ENCODE assay signal across 13 cellular contexts in genomic region chr3:129087138-129087702, GRCh38. TPM values are rescaled to one million over a fixed set of nuclear protein-coding genes. Genes with fewer than 3 reads are reported as not detected.
DNase-seq lines count a peak whose midpoint lies in the region; ATAC-seq and TF ChIP-seq lines count a peak whose summit lies in the region.
"Had no signal": no experiment of that assay in that cellular context is flagged by ENCODE, and none has a peak within 500 bp of the region (broad histone marks: within the 10 kb centered on the region; RNA-seq: fewer than 3 reads in every experiment).

No MANE protein-coding gene starts in this region.

- DNase-seq in SK-N-SH (no peak), fibroblast of peridontal ligament (ENCODE audit: extremely low read depth) (peak; percentile 32), mucosa of descending colon (peak in 2 of 3 donors; percentile 24 to 42), DMS53 treated with DMSO at 0.1 percent for 48 hours (lab: John Stamatoyannopoulos, UW; ENCODE audit: unreplicated experiment) (no peak)
- no peak for DNase-seq in stimulated activated naive CD4-positive, alpha-beta T cell (lab: John Stamatoyannopoulos, UW)
- DNase-seq: amniotic stem cell, DND-41, NCI-H524 treated with DMSO at 0.1 percent for 48 hours had no signal

- H3K4me2 ChIP-seq in SK-N-SH, result no peak overlapping the region

- no peaks in the 10 kb centered on the region for H3F3A ChIP-seq in SK-N-SH (replicated peaks; ENCODE audit: insufficient read depth)

- CTCF ChIA-PET in SK-N-SH (lab: Yijun Ruan, JAX), result interaction anchor here (0.7 to 1.2 kb wide), 2 partner anchors 15 to 33 kb away, joined by 4 to 5 read pairs; no protein-coding TSS in a partner anchor

- H3K4me1 ChIP-seq in SK-N-SH (ENCODE audit: control insufficient read depth in 1 of 2, insufficient read depth in 2 of 2, low read depth in 1 of 2, low read length in 1 of 2), result no peaks in the 10 kb centered on the region
- peaks cover 2% of the 10 kb centered on the region for H3K4me1 ChIP-seq in mucosa of descending colon (ENCODE audit: low read depth)
- no peaks in the 10 kb centered on the region for H3K4me1 ChIP-seq in urinary bladder (ENCODE audit: insufficient read depth)

- ATAC-seq in SK-N-SH treated with all-trans-retinoic acid at 6 μM for 48 hours, result peak; percentile 51
- peak; percentile 8 for ATAC-seq in mucosa of descending colon
- no peak for ATAC-seq in HG03521 (IDR thresholded peaks at IDR 0.05; ENCODE audit: unreplicated experiment)

- no peaks in the 10 kb centered on the region for H3K79me2 ChIP-seq in SK-N-SH (ENCODE audit: insufficient read depth)

- WGBS in SK-N-SH (ENCODE audit: low lambda C conversion rate), result 68% methylated on average over 4 of the region's 8 CpGs
- 50% methylated on average over 8 of the region's 8 CpGs for WGBS in urinary bladder

- TF ChIP-seq CTCF in SK-N-SH (IDR thresholded peaks at IDR 0.05), result no peak
- TF ChIP-seq CTCF in mucosa of descending colon (IDR thresholded peaks at IDR 0.05), result no peak

- H3K27ac ChIP-seq in SK-N-SH (ENCODE audit: low read depth in 2 of 2, low read length in 1 of 2), result no peak overlapping the region
- H3K27ac ChIP-seq in urinary bladder (ENCODE audit: low read depth), result peak overlapping the region; percentile 5
- H3K27ac ChIP-seq: 22Rv1 had no signal

- H3K4me3 ChIP-seq in SK-N-SH (ENCODE audit: low read depth in 2 of 2, low read length in 1 of 2) (no peak overlapping the region), mucosa of descending colon (no peak overlapping the region), urinary bladder (ENCODE audit: low read depth, low read length) (no peak overlapping the region)

- intact Hi-C loops in mucosa of descending colon (cut with DNase I, micrococcal nuclease), result no loop called here

- no peak for TF ChIP-seq EP300 in SK-N-SH (IDR thresholded peaks at IDR 0.05; ENCODE audit: borderline replicate concordance in 1 of 2, low read depth in 1 of 2, low read length in 1 of 2)

- H3K36me3 ChIP-seq in SK-N-SH (replicated peaks in 1 of 2; ENCODE audit: control insufficient read depth in 1 of 2, insufficient read depth in 2 of 2, low read length in 1 of 2), result peaks cover 0 to 2% of the 10 kb centered on the region in 2 experiments
- H3K36me3 ChIP-seq in mucosa of descending colon (ENCODE audit: low read depth), result no peaks in the 10 kb centered on the region
- H3K36me3 ChIP-seq in urinary bladder (ENCODE audit: insufficient read depth), result no peaks in the 10 kb centered on the region

- no peaks in the 10 kb centered on the region for H3K27me3 ChIP-seq in SK-N-SH (ENCODE audit: insufficient read depth)

- no peaks in the 10 kb centered on the region for H3K9me3 ChIP-seq in SK-N-SH
- no peaks in the 10 kb centered on the region for H3K9me3 ChIP-seq in mucosa of descending colon

- no peaks in the 10 kb centered on the region for H3K9me2 ChIP-seq in SK-N-SH

- POLR2A ChIA-PET in SK-N-SH (lab: Yijun Ruan, JAX), result no interaction called here

- H4K20me1 ChIP-seq in SK-N-SH (ENCODE audit: insufficient read depth), result no peaks in the 10 kb centered on the region

- H3K9ac ChIP-seq in SK-N-SH, result no peak overlapping the region

- H2AFZ ChIP-seq in SK-N-SH (ENCODE audit: low read depth), result no peak overlapping the region

- TF ChIP-seq RAD21 in SK-N-SH (IDR thresholded peaks at IDR 0.05; ENCODE audit: low read length), result no peak

TF ChIP-seq in SK-N-SH treated with all-trans-retinoic acid at 6 μM for 48 hours, 23 proteins besides CTCF, POLR2A, EP300 and RAD21 (continues in another document):
- TF ChIP-seq ZNF565 (CRISPR knock-in tag; conservative IDR thresholded peaks at IDR 0.05; ENCODE audit: low read depth) (no peak), ZNF70 (CRISPR knock-in tag; IDR thresholded peaks at IDR 0.05) (no peak), ARNTL (CRISPR knock-in tag; IDR thresholded peaks at IDR 0.05; ENCODE audit: borderline replicate concordance, low read depth) (no peak), PPARA (CRISPR knock-in tag; IDR thresholded peaks at IDR 0.05; ENCODE audit: borderline replicate concordance) (no peak), ZFP3 (CRISPR knock-in tag; IDR thresholded peaks at IDR 0.05) (no peak), TSHZ2 (CRISPR knock-in tag; IDR thresholded peaks at IDR 0.05) (no peak), ZC3H10 (CRISPR knock-in tag; IDR thresholded peaks at IDR 0.05) (no peak)

TF ChIP-seq in SK-N-SH, 30 proteins besides CTCF, POLR2A, EP300 and RAD21 (continues in another document):
- no peak for TF ChIP-seq REST (IDR thresholded peaks at IDR 0.05; ENCODE audit: low read depth, low read length)
- no peak for TF ChIP-seq RXRA (IDR thresholded peaks at IDR 0.05; ENCODE audit: borderline replicate concordance, low read depth)
- TF ChIP-seq RFX5 (IDR thresholded peaks at IDR 0.05; ENCODE audit: low read length), result no peak
- no peak for TF ChIP-seq JUND (IDR thresholded peaks at IDR 0.05)
- no peak for TF ChIP-seq NRF1 (IDR thresholded peaks at IDR 0.05; ENCODE audit: low read depth, low read length)
- no peak for TF ChIP-seq TEAD4 (IDR thresholded peaks at IDR 0.05; ENCODE audit: borderline replicate concordance, insufficient read depth)
- TF ChIP-seq FOSL2 (IDR thresholded peaks at IDR 0.05; ENCODE audit: borderline replicate concordance, low read depth), result no peak
- TF ChIP-seq NFIC (IDR thresholded peaks at IDR 0.05; ENCODE audit: borderline replicate concordance), result no peak
- no peak for TF ChIP-seq CHD2 (IDR thresholded peaks at IDR 0.05; ENCODE audit: low read length, partially characterized antibody)
- no peak for TF ChIP-seq IRF3 (IDR thresholded peaks at IDR 0.05; ENCODE audit: low read depth, low read length)
- TF ChIP-seq USF2 (IDR thresholded peaks at IDR 0.05; ENCODE audit: borderline replicate concordance, low read depth, low read length), result no peak
- no peak for TF ChIP-seq PBX3 (IDR thresholded peaks at IDR 0.05)
- TF ChIP-seq POLR2AphosphoS5 (IDR thresholded peaks at IDR 0.05; ENCODE audit: low read depth, low read length), result no peak
- no peak for TF ChIP-seq GATA2 (CRISPR knock-in tag; IDR thresholded peaks at IDR 0.05)
- TF ChIP-seq EZH2phosphoT487 (IDR thresholded peaks at IDR 0.05; ENCODE audit: borderline replicate concordance, low read depth), result no peak

RNA-seq across cellular contexts. Expression of gene GP9, which starts 26.6 kb away (rescaled TPM):
- polyA plus RNA-seq in SK-N-SH (2012; rRNA removed) (not detected in 2 replicates), urinary bladder (not detected)
- not detected in 2 replicates for polyA plus RNA-seq in SK-N-SH (2012; cell fraction: cytosol; rRNA removed)
- not detected in 2 replicates for polyA plus RNA-seq in SK-N-SH (2012; cell fraction: nucleus; rRNA removed)
- total RNA-seq in mucosa of descending colon (under 1 TPM in 1 of 3 donors, not detected in 2; 0.90 TPM), urinary bladder (not detected)
- total RNA-seq: activated CD8-positive, alpha-beta memory T cell treated with anti-CD3 and anti-CD28 coated beads for 36 hours had no signal

RNA-seq across cellular contexts. Expression of gene RAB43, which starts 34.4 kb away (rescaled TPM):
- polyA plus RNA-seq in SK-N-SH (2012; rRNA removed), result 8.9 and 9.5 TPM in 2 replicates
- polyA plus RNA-seq in SK-N-SH (2012; cell fraction: cytosol; rRNA removed), result 4.6 and 7.5 TPM in 2 replicates
- polyA plus RNA-seq in SK-N-SH (2012; cell fraction: nucleus; rRNA removed), result 16.6 and 20.6 TPM in 2 replicates
- 10 to 100 TPM; 17.4 to 32.0 (median 30.5) TPM for total RNA-seq in mucosa of descending colon
- total RNA-seq in urinary bladder, result 6.0 TPM
- 11.3 TPM for polyA plus RNA-seq in urinary bladder

Comparison
In these comparisons a context has a peak if more than half of its experiments do, and no peak if none do; other contexts are left out.
1. DNase-seq: peak in fibroblast of peridontal ligament (single experiment) and mucosa of descending colon (2 of 3); none in SK-N-SH (single experiment), DMS53 treated with DMSO at 0.1 percent for 48 hours (single experiment) and stimulated activated naive CD4-positive, alpha-beta T cell (0 of 6).